Comparison of ENCODE assay signal across 15 cellular contexts in genomic region chrX:70436380-70436779, GRCh38. TPM values are rescaled to one million over a fixed set of nuclear protein-coding genes. Genes with fewer than 3 reads are reported as not detected.
DNase-seq lines count a peak whose midpoint lies in the region; ATAC-seq and TF ChIP-seq lines count a peak whose summit lies in the region.
"Had no signal": no experiment of that assay in that cellular context is flagged by ENCODE, and none has a peak within 500 bp of the region (broad histone marks: within the 10 kb centered on the region; RNA-seq: fewer than 3 reads in every experiment).

No MANE protein-coding gene starts in this region.

- CTCF ChIA-PET in PC-3 (lab: Charles Lee), result no interaction called here

- DNase-seq in D341Med (ENCODE audit: low spot score) (peak; percentile 51), iPS-NIHi11 (ENCODE audit: low spot score) (peak; percentile 41), NCI-H2171 treated with DMSO at 0.1 percent for 48 hours (lab: John Stamatoyannopoulos, UW) (no peak), PC-3 (no peak), RKO (ENCODE audit: low spot score) (no peak)
- DNase-seq: DMS153, lower lobe of right lung, NCI-H2081 treated with DMSO at 0.1 percent for 48 hours had no signal

- H3K4me2 ChIP-seq in OCI-LY1 (ENCODE audit: low read length), result no peak overlapping the region
- no peak overlapping the region for H3K4me2 ChIP-seq in PC-3 (ENCODE audit: low read length)

- H3K36me3 ChIP-seq in OCI-LY1 (ENCODE audit: insufficient read depth, low read length) (no peaks in the 10 kb centered on the region), PC-3 (ENCODE audit: low read depth, low read length) (no peaks in the 10 kb centered on the region)
- H3K36me3 ChIP-seq: lower lobe of right lung had no signal

- H3K79me2 ChIP-seq in OCI-LY1 (ENCODE audit: insufficient read depth, low read length) (no peaks in the 10 kb centered on the region), PC-3 (ENCODE audit: low read length) (no peaks in the 10 kb centered on the region)

- no TSS peak for BruUV-seq in PC-3 (replicated peaks; lab: Mats Ljungman, UMichigan)

- H4K20me1 ChIP-seq in OCI-LY1 (ENCODE audit: insufficient read depth, low read length), result no peaks in the 10 kb centered on the region
- H4K20me1 ChIP-seq in PC-3 (ENCODE audit: low read length), result no peaks in the 10 kb centered on the region

- no peak overlapping the region for H3K4me3 ChIP-seq in GM12875 (ENCODE audit: low read depth, low read length)
- no peak overlapping the region for H3K4me3 ChIP-seq in OCI-LY1 (ENCODE audit: low read depth, low read length, poor library complexity, severe bottlenecking)
- no peak overlapping the region for H3K4me3 ChIP-seq in PC-3 (ENCODE audit: low read length)
- H3K4me3 ChIP-seq: lower lobe of right lung, SK-N-MC had no signal

- intact Hi-C loops in PC-3 (cut with micrococcal nuclease), result no loop called here

- H3K9me3 ChIP-seq in OCI-LY1 (ENCODE audit: low read length) (no peaks in the 10 kb centered on the region), PC-3 (ENCODE audit: low read length) (no peaks in the 10 kb centered on the region)
- H3K9me3 ChIP-seq: lower lobe of right lung had no signal

- H2AFZ ChIP-seq in OCI-LY1 (ENCODE audit: low read length) (no peak overlapping the region), PC-3 (ENCODE audit: low read length) (no peak overlapping the region)

- H3F3A ChIP-seq in OCI-LY1 (ENCODE audit: insufficient read depth, low read length) (no peaks in the 10 kb centered on the region), PC-3 (ENCODE audit: low read length, unreplicated experiment) (no peaks in the 10 kb centered on the region)

- peak; percentile 29 for TF ChIP-seq CTCF in GM12875 (IDR thresholded peaks at IDR 0.05; ENCODE audit: borderline replicate concordance, insufficient read depth, low read depth, low read length)
- TF ChIP-seq CTCF in OCI-LY1 (IDR thresholded peaks at IDR 0.05; ENCODE audit: low read length), result peak; percentile 46
- no peak for TF ChIP-seq CTCF in PC-3 (conservative IDR thresholded peaks at IDR 0.05; ENCODE audit: low read depth, low read length)

- ATAC-seq in PC-3 (no peak), GM21529 (IDR thresholded peaks at IDR 0.05; ENCODE audit: unreplicated experiment) (no peak)
- ATAC-seq: HCT116, lower lobe of right lung, sciatic nerve had no signal

- no peak overlapping the region for H3K9ac ChIP-seq in OCI-LY1 (ENCODE audit: low read length)
- no peak overlapping the region for H3K9ac ChIP-seq in PC-3 (ENCODE audit: low read length)

- H3K9me2 ChIP-seq in OCI-LY1 (ENCODE audit: low read depth, low read length), result no peaks in the 10 kb centered on the region
- H3K9me2 ChIP-seq in PC-3 (replicated peaks; ENCODE audit: low read length), result no peaks in the 10 kb centered on the region

- no peaks in the 10 kb centered on the region for H3K27me3 ChIP-seq in OCI-LY1 (ENCODE audit: insufficient read depth, low read length)
- no peaks in the 10 kb centered on the region for H3K27me3 ChIP-seq in PC-3 (ENCODE audit: low read length)

- H3K27ac ChIP-seq in OCI-LY1 (ENCODE audit: low read depth, low read length, poor library complexity, severe bottlenecking) (no peak overlapping the region), PC-3 (ENCODE audit: low read length) (no peak overlapping the region)
- H3K27ac ChIP-seq: lower lobe of right lung, SK-N-MC had no signal

- POLR2A ChIA-PET in PC-3 (lab: Charles Lee; ENCODE audit: unreplicated experiment), result no interaction called here

- H3K4me1 ChIP-seq in OCI-LY1 (ENCODE audit: insufficient read depth, low read length, severe bottlenecking), result peaks cover 11% of the 10 kb centered on the region
- peaks cover 23% of the 10 kb centered on the region for H3K4me1 ChIP-seq in PC-3 (ENCODE audit: insufficient read depth, low read length)
- H3K4me1 ChIP-seq: lower lobe of right lung had no signal

RNA-seq across cellular contexts. Expression of gene DLG3, which starts 8.3 kb away (rescaled TPM):
- 26.4 and 32.7 TPM in 2 replicates for total RNA-seq in PC-3 (2014; rRNA removed)

RNA-seq across cellular contexts. Expression of gene GDPD2, which starts 13.3 kb away (rescaled TPM):
- total RNA-seq in PC-3 (2014; rRNA removed), result 0.04 TPM in 1 of 2 replicates, not detected in the other
- total RNA-seq: bronchial epithelial cell, lower lobe of right lung had no signal

Comparison
In these comparisons a context has a peak if more than half of its experiments do, and no peak if none do; other contexts are left out.
1. DNase-seq: peak in D341Med (single experiment) and iPS-NIHi11 (single experiment); none in NCI-H2171 treated with DMSO at 0.1 percent for 48 hours (single experiment), PC-3 (single experiment) and RKO (single experiment).